Comparison of ENCODE assay signal across 8 cellular contexts in genomic region chr1:36223996-36224536, GRCh38. TPM values are rescaled to one million over a fixed set of nuclear protein-coding genes. Genes with fewer than 3 reads are reported as not detected.
DNase-seq lines count a peak whose midpoint lies in the region; ATAC-seq and TF ChIP-seq lines count a peak whose summit lies in the region.

A gene with protein sequence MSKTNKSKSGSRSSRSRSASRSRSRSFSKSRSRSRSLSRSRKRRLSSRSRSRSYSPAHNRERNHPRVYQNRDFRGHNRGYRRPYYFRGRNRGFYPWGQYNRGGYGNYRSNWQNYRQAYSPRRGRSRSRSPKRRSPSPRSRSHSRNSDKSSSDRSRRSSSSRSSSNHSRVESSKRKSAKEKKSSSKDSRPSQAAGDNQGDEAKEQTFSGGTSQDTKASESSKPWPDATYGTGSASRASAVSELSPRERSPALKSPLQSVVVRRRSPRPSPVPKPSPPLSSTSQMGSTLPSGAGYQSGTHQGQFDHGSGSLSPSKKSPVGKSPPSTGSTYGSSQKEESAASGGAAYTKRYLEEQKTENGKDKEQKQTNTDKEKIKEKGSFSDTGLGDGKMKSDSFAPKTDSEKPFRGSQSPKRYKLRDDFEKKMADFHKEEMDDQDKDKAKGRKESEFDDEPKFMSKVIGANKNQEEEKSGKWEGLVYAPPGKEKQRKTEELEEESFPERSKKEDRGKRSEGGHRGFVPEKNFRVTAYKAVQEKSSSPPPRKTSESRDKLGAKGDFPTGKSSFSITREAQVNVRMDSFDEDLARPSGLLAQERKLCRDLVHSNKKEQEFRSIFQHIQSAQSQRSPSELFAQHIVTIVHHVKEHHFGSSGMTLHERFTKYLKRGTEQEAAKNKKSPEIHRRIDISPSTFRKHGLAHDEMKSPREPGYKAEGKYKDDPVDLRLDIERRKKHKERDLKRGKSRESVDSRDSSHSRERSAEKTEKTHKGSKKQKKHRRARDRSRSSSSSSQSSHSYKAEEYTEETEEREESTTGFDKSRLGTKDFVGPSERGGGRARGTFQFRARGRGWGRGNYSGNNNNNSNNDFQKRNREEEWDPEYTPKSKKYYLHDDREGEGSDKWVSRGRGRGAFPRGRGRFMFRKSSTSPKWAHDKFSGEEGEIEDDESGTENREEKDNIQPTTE (plus strand): TSS chr1:36224443. CDS start chr1:36282564, 58,121 bp downstream.

- peaks cover 48% of the 10 kb centered on the region for H3K79me2 ChIP-seq in PC-3 (ENCODE audit: low read length)

- H3K4me1 ChIP-seq in PC-3 (ENCODE audit: insufficient read depth, low read length) (peaks cover 15% of the 10 kb centered on the region), mucosa of descending colon (ENCODE audit: low read depth) (peaks cover 24% of the 10 kb centered on the region)

- H3K36me3 ChIP-seq in PC-3 (ENCODE audit: low read depth, low read length), result peaks cover 7% of the 10 kb centered on the region; the same call in 1 of the 2 replicates
- H3K36me3 ChIP-seq in mucosa of descending colon (ENCODE audit: low read depth), result peaks cover 4% of the 10 kb centered on the region

- no TSS peak for BruUV-seq in PC-3 (replicated peaks; lab: Mats Ljungman, UMichigan)

- H3F3A ChIP-seq in PC-3 (ENCODE audit: low read length, unreplicated experiment), result no peaks in the 10 kb centered on the region

- H3K4me3 ChIP-seq in PC-3 (ENCODE audit: low read length) (peak within 1 kb of the TSS; percentile 100), epithelial cell of esophagus (ENCODE audit: low read length) (peak within 1 kb of the TSS; percentile 97), mucosa of descending colon (peak within 1 kb of the TSS; percentile 73)

- no peaks in the 10 kb centered on the region for H3K9me2 ChIP-seq in PC-3 (replicated peaks; ENCODE audit: low read length)

- peaks cover 32% of the 10 kb centered on the region for H4K20me1 ChIP-seq in PC-3 (ENCODE audit: low read length)

- no peak for TF ChIP-seq CTCF in PC-3 (conservative IDR thresholded peaks at IDR 0.05; ENCODE audit: low read depth, low read length)
- TF ChIP-seq CTCF in epithelial cell of esophagus (IDR thresholded peaks at IDR 0.05; ENCODE audit: insufficient read depth, low read depth, low read length, missing control alignments), result no peak
- TF ChIP-seq CTCF in mucosa of descending colon (IDR thresholded peaks at IDR 0.05), result peak; percentile 12

- peak within 1 kb of the TSS; percentile 98 for H3K9ac ChIP-seq in PC-3 (ENCODE audit: low read length)

- intact Hi-C loops in PC-3 (cut with micrococcal nuclease) (loop anchor here (1.0 to 2.0 kb wide), 4 partner anchors 35 to 77 kb away; partner anchors contain the start of gene TRAPPC3), mucosa of descending colon (cut with DNase I, micrococcal nuclease) (no loop called here)

- H3K9me3 ChIP-seq in PC-3 (ENCODE audit: low read length) (no peaks in the 10 kb centered on the region), mucosa of descending colon (no peaks in the 10 kb centered on the region)

- TF ChIP-seq RAD21 in Ishikawa (IDR thresholded peaks at IDR 0.05; ENCODE audit: low read depth), result no peak

- no peak for TF ChIP-seq EP300 in Ishikawa (IDR thresholded peaks at IDR 0.05; ENCODE audit: borderline replicate concordance)

- DNase-seq in DMS114 treated with DMSO at 0.1 percent for 48 hours (lab: John Stamatoyannopoulos, UW; ENCODE audit: unreplicated experiment) (peak; percentile 99), PC-3 (peak; percentile 99), activated T-cell treated with anti-CD3 and anti-CD28 coated beads for 48 hours (ENCODE audit: low read depth) (peak; percentile 100), epithelial cell of esophagus (ENCODE audit: low read depth) (peak; percentile 100), mucosa of descending colon (peak; percentile 99 to 100 (median 100))
- peak; percentile 99 for DNase-seq in stimulated activated CD8-positive, alpha-beta memory T cell treated with anti-CD3 and anti-CD28 coated beads, Interleukin-4, amount 100 ng/mL, for 24 hours (ENCODE audit: low read depth)

- H3K27me3 ChIP-seq in PC-3 (ENCODE audit: low read length), result no peaks in the 10 kb centered on the region

- POLR2A ChIA-PET in PC-3 (lab: Charles Lee; ENCODE audit: unreplicated experiment), result interaction anchor here (0.6 to 1.2 kb wide), 5 partner anchors 12 to 76 kb away, joined by 3 to 6 read pairs (median 4); partner anchors contain the start of gene TRAPPC3

- peak within 1 kb of the TSS; percentile 93 for H3K27ac ChIP-seq in PC-3 (ENCODE audit: low read length)

- H3K4me2 ChIP-seq in PC-3 (ENCODE audit: low read length), result peak within 1 kb of the TSS; percentile 100

- peak within 1 kb of the TSS; percentile 82 for H2AFZ ChIP-seq in PC-3 (ENCODE audit: low read length)

- ATAC-seq in GM21576 (IDR thresholded peaks at IDR 0.05; ENCODE audit: unreplicated experiment) (peak; percentile 86), PC-3 (peak; percentile 96), mucosa of descending colon (peak; percentile 95)

- CTCF ChIA-PET in PC-3 (lab: Charles Lee), result interaction anchor here (1.3 to 2.3 kb wide), 3 partner anchors 61 to 76 kb away, joined by 3 to 9 read pairs (median 5); no protein-coding TSS in a partner anchor

TF ChIP-seq in Ishikawa, 13 proteins besides CTCF, POLR2A, EP300 and RAD21:
- TF ChIP-seq, protein P1, sequence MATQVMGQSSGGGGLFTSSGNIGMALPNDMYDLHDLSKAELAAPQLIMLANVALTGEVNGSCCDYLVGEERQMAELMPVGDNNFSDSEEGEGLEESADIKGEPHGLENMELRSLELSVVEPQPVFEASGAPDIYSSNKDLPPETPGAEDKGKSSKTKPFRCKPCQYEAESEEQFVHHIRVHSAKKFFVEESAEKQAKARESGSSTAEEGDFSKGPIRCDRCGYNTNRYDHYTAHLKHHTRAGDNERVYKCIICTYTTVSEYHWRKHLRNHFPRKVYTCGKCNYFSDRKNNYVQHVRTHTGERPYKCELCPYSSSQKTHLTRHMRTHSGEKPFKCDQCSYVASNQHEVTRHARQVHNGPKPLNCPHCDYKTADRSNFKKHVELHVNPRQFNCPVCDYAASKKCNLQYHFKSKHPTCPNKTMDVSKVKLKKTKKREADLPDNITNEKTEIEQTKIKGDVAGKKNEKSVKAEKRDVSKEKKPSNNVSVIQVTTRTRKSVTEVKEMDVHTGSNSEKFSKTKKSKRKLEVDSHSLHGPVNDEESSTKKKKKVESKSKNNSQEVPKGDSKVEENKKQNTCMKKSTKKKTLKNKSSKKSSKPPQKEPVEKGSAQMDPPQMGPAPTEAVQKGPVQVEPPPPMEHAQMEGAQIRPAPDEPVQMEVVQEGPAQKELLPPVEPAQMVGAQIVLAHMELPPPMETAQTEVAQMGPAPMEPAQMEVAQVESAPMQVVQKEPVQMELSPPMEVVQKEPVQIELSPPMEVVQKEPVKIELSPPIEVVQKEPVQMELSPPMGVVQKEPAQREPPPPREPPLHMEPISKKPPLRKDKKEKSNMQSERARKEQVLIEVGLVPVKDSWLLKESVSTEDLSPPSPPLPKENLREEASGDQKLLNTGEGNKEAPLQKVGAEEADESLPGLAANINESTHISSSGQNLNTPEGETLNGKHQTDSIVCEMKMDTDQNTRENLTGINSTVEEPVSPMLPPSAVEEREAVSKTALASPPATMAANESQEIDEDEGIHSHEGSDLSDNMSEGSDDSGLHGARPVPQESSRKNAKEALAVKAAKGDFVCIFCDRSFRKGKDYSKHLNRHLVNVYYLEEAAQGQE (IDR thresholded peaks at IDR 0.05; ENCODE audit: low read depth), result no peak
- TF ChIP-seq, protein P2, sequence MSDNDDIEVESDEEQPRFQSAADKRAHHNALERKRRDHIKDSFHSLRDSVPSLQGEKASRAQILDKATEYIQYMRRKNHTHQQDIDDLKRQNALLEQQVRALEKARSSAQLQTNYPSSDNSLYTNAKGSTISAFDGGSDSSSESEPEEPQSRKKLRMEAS (IDR thresholded peaks at IDR 0.05), result peak; percentile 69
- TF ChIP-seq, protein P3, sequence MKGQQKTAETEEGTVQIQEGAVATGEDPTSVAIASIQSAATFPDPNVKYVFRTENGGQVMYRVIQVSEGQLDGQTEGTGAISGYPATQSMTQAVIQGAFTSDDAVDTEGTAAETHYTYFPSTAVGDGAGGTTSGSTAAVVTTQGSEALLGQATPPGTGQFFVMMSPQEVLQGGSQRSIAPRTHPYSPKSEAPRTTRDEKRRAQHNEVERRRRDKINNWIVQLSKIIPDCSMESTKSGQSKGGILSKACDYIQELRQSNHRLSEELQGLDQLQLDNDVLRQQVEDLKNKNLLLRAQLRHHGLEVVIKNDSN (IDR thresholded peaks at IDR 0.05), result peak; percentile 100
- TF ChIP-seq TEAD4 (IDR thresholded peaks at IDR 0.05) (peak; percentile 28; the same call in 1 of the 2 replicates), YY1 (IDR thresholded peaks at IDR 0.05; ENCODE audit: low read depth) (peak; percentile 87), FOXM1 (IDR thresholded peaks at IDR 0.05; ENCODE audit: borderline replicate concordance, low read depth) (no peak; the same call in 1 of the 2 replicates), EGR1 (IDR thresholded peaks at IDR 0.05) (peak; percentile 66; the same call in 1 of the 2 replicates), CREB1 (IDR thresholded peaks at IDR 0.05; ENCODE audit: low read depth) (peak; percentile 94), ZBTB7A (IDR thresholded peaks at IDR 0.05; ENCODE audit: low read depth) (no peak), TCF12 (IDR thresholded peaks at IDR 0.05; ENCODE audit: low read depth) (peak; percentile 59; the same call in 1 of the 2 replicates), TAF1 (IDR thresholded peaks at IDR 0.05; ENCODE audit: low read depth) (peak; percentile 93)

RNA-seq across cellular contexts. Expression of the gene that starts here (rescaled TPM):
- 55.7 and 67.0 TPM in 2 replicates for total RNA-seq in PC-3 (2014; rRNA removed)
- total RNA-seq in mucosa of descending colon, result 100 to 1,000 TPM in 1 of 3 donors, 10 to 100 TPM in 2; 83.0 to 103 (median 85.1) TPM

Comparison
In these comparisons a context has a peak if more than half of its experiments do, and no peak if none do; other contexts are left out.
1. Peak in every context shown above with its lines: DNase-seq, ATAC-seq, H3K4me3 ChIP-seq and H3K27ac ChIP-seq.